1 cellular context compared by ENCODE assay signal in the genomic region with DNA sequence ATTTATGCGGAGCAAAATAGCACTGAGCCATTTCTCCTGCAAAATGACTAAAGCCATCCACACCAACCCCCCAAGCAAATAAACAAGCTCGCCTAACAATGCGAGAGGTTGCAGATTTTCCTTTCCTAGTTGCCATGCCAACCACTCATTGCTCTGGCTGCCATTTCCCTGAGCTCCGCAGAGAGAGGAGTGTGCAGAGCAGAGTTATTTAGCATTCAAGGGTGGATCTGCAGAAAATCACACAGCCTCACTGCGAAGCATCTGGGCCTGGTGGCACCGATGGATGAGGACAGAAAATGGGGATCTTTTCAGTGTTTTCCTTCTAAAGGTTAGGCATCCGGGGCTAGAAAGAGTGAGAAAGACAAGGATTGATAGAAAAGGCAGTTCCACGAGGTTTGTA.
A peak's percentile ranks its signal among the peaks of the same experiment; 100 is the strongest.
TF ChIP-seq lines count a peak whose summit lies in the region.

No MANE protein-coding gene starts in this region.

TF ChIP-seq in H1, 55 proteins besides CTCF, POLR2A, EP300 and RAD21 (continued from another document):
- TF ChIP-seq, protein P1, sequence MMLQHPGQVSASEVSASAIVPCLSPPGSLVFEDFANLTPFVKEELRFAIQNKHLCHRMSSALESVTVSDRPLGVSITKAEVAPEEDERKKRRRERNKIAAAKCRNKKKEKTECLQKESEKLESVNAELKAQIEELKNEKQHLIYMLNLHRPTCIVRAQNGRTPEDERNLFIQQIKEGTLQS (IDR thresholded peaks at IDR 0.05; ENCODE audit: insufficient read depth, low read depth, low read length): no peak
- TF ChIP-seq RNF2 (IDR thresholded peaks at IDR 0.05; ENCODE audit: borderline replicate concordance, low read depth, low read length, missing control alignments, poor library complexity, severe bottlenecking) (no peak), MAFK (IDR thresholded peaks at IDR 0.05; ENCODE audit: low read depth, low read length) (no peak), SIX5 (IDR thresholded peaks at IDR 0.05; ENCODE audit: low read depth, low read length) (no peak), TAF1 (IDR thresholded peaks at IDR 0.05; ENCODE audit: low read depth, low read length) (0 out of 2 replicates have a peak, but pooled peaks have one; percentile 38), HDAC2 (IDR thresholded peaks at IDR 0.05; ENCODE audit: borderline replicate concordance in 1 of 2, low read depth in 2 of 2, low read length in 2 of 2) (no peak), TAF7 (optimal IDR thresholded peaks at IDR 0.05; ENCODE audit: borderline replicate concordance, low read depth, low read length) (no peak), ZNF274 (IDR thresholded peaks at IDR 0.05; ENCODE audit: borderline replicate concordance, extremely low read depth, low read length) (no peak), SP2 (IDR thresholded peaks at IDR 0.05; ENCODE audit: low read length) (no peak), JUN (IDR thresholded peaks at IDR 0.05; ENCODE audit: low read depth, low read length) (no peak), SUZ12 (IDR thresholded peaks at IDR 0.05; ENCODE audit: low read length) (no peak), YY1 (IDR thresholded peaks at IDR 0.05; ENCODE audit: low read depth, low read length) (peak; percentile 82), SIRT6 (IDR thresholded peaks at IDR 0.05; ENCODE audit: low read length) (no peak), BACH1 (IDR thresholded peaks at IDR 0.05; ENCODE audit: low read length) (no peak), TEAD4 (IDR thresholded peaks at IDR 0.05; ENCODE audit: low read depth, low read length) (0 out of 2 replicates have a peak, but pooled peaks have one; percentile 11), CBX8 (IDR thresholded peaks at IDR 0.05; ENCODE audit: borderline replicate concordance, low read depth, low read length) (no peak), CTBP2 (IDR thresholded peaks at IDR 0.05; ENCODE audit: borderline replicate concordance, insufficient read depth, insufficient read length, low read length) (no peak), GTF2F1 (IDR thresholded peaks at IDR 0.05; ENCODE audit: borderline replicate concordance, low read depth, low read length) (no peak)
- TF ChIP-seq, protein P2, sequence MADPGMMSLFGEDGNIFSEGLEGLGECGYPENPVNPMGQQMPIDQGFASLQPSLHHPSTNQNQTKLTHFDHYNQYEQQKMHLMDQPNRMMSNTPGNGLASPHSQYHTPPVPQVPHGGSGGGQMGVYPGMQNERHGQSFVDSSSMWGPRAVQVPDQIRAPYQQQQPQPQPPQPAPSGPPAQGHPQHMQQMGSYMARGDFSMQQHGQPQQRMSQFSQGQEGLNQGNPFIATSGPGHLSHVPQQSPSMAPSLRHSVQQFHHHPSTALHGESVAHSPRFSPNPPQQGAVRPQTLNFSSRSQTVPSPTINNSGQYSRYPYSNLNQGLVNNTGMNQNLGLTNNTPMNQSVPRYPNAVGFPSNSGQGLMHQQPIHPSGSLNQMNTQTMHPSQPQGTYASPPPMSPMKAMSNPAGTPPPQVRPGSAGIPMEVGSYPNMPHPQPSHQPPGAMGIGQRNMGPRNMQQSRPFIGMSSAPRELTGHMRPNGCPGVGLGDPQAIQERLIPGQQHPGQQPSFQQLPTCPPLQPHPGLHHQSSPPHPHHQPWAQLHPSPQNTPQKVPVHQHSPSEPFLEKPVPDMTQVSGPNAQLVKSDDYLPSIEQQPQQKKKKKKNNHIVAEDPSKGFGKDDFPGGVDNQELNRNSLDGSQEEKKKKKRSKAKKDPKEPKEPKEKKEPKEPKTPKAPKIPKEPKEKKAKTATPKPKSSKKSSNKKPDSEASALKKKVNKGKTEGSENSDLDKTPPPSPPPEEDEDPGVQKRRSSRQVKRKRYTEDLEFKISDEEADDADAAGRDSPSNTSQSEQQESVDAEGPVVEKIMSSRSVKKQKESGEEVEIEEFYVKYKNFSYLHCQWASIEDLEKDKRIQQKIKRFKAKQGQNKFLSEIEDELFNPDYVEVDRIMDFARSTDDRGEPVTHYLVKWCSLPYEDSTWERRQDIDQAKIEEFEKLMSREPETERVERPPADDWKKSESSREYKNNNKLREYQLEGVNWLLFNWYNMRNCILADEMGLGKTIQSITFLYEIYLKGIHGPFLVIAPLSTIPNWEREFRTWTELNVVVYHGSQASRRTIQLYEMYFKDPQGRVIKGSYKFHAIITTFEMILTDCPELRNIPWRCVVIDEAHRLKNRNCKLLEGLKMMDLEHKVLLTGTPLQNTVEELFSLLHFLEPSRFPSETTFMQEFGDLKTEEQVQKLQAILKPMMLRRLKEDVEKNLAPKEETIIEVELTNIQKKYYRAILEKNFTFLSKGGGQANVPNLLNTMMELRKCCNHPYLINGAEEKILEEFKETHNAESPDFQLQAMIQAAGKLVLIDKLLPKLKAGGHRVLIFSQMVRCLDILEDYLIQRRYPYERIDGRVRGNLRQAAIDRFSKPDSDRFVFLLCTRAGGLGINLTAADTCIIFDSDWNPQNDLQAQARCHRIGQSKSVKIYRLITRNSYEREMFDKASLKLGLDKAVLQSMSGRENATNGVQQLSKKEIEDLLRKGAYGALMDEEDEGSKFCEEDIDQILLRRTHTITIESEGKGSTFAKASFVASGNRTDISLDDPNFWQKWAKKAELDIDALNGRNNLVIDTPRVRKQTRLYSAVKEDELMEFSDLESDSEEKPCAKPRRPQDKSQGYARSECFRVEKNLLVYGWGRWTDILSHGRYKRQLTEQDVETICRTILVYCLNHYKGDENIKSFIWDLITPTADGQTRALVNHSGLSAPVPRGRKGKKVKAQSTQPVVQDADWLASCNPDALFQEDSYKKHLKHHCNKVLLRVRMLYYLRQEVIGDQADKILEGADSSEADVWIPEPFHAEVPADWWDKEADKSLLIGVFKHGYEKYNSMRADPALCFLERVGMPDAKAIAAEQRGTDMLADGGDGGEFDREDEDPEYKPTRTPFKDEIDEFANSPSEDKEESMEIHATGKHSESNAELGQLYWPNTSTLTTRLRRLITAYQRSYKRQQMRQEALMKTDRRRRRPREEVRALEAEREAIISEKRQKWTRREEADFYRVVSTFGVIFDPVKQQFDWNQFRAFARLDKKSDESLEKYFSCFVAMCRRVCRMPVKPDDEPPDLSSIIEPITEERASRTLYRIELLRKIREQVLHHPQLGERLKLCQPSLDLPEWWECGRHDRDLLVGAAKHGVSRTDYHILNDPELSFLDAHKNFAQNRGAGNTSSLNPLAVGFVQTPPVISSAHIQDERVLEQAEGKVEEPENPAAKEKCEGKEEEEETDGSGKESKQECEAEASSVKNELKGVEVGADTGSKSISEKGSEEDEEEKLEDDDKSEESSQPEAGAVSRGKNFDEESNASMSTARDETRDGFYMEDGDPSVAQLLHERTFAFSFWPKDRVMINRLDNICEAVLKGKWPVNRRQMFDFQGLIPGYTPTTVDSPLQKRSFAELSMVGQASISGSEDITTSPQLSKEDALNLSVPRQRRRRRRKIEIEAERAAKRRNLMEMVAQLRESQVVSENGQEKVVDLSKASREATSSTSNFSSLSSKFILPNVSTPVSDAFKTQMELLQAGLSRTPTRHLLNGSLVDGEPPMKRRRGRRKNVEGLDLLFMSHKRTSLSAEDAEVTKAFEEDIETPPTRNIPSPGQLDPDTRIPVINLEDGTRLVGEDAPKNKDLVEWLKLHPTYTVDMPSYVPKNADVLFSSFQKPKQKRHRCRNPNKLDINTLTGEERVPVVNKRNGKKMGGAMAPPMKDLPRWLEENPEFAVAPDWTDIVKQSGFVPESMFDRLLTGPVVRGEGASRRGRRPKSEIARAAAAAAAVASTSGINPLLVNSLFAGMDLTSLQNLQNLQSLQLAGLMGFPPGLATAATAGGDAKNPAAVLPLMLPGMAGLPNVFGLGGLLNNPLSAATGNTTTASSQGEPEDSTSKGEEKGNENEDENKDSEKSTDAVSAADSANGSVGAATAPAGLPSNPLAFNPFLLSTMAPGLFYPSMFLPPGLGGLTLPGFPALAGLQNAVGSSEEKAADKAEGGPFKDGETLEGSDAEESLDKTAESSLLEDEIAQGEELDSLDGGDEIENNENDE (IDR thresholded peaks at IDR 0.05; ENCODE audit: insufficient replicate concordance, low read length): no peak
- TF ChIP-seq, protein P3, sequence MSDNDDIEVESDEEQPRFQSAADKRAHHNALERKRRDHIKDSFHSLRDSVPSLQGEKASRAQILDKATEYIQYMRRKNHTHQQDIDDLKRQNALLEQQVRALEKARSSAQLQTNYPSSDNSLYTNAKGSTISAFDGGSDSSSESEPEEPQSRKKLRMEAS (IDR thresholded peaks at IDR 0.05): no peak
TF ChIP-seq in H1: peak in this region for 4.
